Comparison of ENCODE assay signal across 8 cellular contexts in the genomic region with DNA sequence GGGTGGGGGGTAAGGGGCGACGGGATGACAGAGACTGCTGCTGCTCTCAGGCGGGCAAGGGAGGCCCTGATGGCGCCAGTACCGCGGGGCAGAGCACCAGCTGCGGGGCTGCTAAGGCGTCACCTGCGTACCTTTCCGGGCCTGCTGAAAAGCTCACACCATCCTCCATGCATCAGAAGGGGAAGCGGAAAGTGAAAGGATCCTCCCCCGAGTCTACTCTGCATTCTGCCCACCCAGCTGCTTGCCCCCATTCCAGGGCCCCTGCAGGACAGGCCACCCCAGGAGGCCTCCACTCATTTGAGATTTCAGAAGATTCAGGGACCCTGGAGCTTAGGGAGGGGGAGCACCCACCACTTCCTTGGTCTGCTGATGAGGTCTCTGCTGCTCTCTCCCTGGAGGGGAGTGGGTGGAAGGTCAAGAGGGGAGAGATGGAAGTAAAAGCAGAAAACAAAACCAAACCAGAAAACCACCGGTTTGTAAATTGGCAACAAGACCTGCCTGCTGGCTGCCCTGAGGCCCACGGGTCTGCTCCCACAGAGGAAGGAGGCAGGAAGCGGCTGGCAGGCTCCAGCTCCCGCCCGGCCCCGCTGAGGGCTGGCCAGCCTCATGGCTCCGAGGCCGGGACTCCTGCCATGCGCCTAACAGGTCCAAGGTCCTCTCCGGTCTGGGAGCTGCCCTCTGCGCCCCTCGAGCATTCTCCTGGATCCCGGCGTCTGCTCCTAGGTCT. TPM values are rescaled to one million over a fixed set of nuclear protein-coding genes. Genes with fewer than 3 reads are reported as not detected.
A peak's percentile ranks its signal among the peaks of the same experiment; 100 is the strongest.
DNase-seq lines count a peak whose midpoint lies in the region; ATAC-seq and TF ChIP-seq lines count a peak whose summit lies in the region.

No MANE protein-coding gene starts in this region.

- H3K4me3 ChIP-seq in OCI-LY3 (ENCODE audit: low read length) = no peak overlapping the region

- no peak overlapping the region for H2AFZ ChIP-seq in OCI-LY3 (ENCODE audit: low read depth, low read length)

- DNase-seq in central memory CD4-positive, alpha-beta T cell = peak; percentile 58
- peak in 2 of 3 donors; percentile 14 to 17 for DNase-seq in stimulated activated CD4-positive, alpha-beta T cell treated with anti-CD3 and anti-CD28 coated beads, TNF-alpha, amount 100 ng/mL, for 1 hour (ENCODE audit: low read depth in 3 of 3, low spot score in 1 of 3)
- DNase-seq in NCI-H1092 treated with DMSO at 0.1 percent for 48 hours (lab: John Stamatoyannopoulos, UW) (no peak), H4 (ENCODE audit: low spot score) (no peak)

- TF ChIP-seq CTCF in OCI-LY3 (IDR thresholded peaks at IDR 0.05; ENCODE audit: low read depth, low read length) = no peak

- H3K79me2 ChIP-seq in OCI-LY3 (ENCODE audit: low read length) = no peaks in the 10 kb centered on the region; the same call in 1 of the 2 replicates

- peaks cover 15% of the 10 kb centered on the region; the same call in 1 of the 2 replicates for H4K20me1 ChIP-seq in OCI-LY3 (ENCODE audit: insufficient read depth, low read length)

- H3K36me3 ChIP-seq in OCI-LY3 (replicated peaks; ENCODE audit: low read depth, low read length) = peaks cover 72% of the 10 kb centered on the region

- H3K9ac ChIP-seq in OCI-LY3 (ENCODE audit: low read length) = no peak overlapping the region

- no peak overlapping the region for H3K4me2 ChIP-seq in OCI-LY3 (ENCODE audit: low read length)

- no peaks in the 10 kb centered on the region for H3K9me3 ChIP-seq in OCI-LY3 (ENCODE audit: insufficient read depth, low read length)

- no peaks in the 10 kb centered on the region for H3K27me3 ChIP-seq in OCI-LY3 (ENCODE audit: low read depth, low read length)

- ATAC-seq in GM19043 (IDR thresholded peaks at IDR 0.05; ENCODE audit: low read depth, unreplicated experiment) (peak; percentile 70), HG03442 (IDR thresholded peaks at IDR 0.05; ENCODE audit: unreplicated experiment) (no peak), GM19351 (IDR thresholded peaks at IDR 0.05; ENCODE audit: unreplicated experiment) (no peak)

- H3K27ac ChIP-seq in OCI-LY3 (ENCODE audit: low read length) = peak overlapping the region; percentile 28

- H3K4me1 ChIP-seq in OCI-LY3 (ENCODE audit: low read length) = peaks cover 10% of the 10 kb centered on the region

RNA-seq across cellular contexts. Expression of gene PRRT1B, which starts 33.6 kb away (rescaled TPM):
- not detected in 2 replicates for total RNA-seq in H4 (2014; rRNA removed; shearing (Covaris generic))

RNA-seq across cellular contexts. Expression of gene UCK1, which starts 47.9 kb away (rescaled TPM):
- 20.3 and 21.3 TPM in 2 replicates for total RNA-seq in H4 (2014; rRNA removed; shearing (Covaris generic))

Comparison
In these comparisons a context has a peak if more than half of its experiments do, and no peak if none do; other contexts are left out.
1. DNase-seq: peak in central memory CD4-positive, alpha-beta T cell (single experiment) and stimulated activated CD4-positive, alpha-beta T cell treated with anti-CD3 and anti-CD28 coated beads, TNF-alpha, amount 100 ng/mL, for 1 hour (2 of 3); none in NCI-H1092 treated with DMSO at 0.1 percent for 48 hours (single experiment) and H4 (single experiment).